Comparison of ENCODE assay signal across 23 cellular contexts in the genomic region with DNA sequence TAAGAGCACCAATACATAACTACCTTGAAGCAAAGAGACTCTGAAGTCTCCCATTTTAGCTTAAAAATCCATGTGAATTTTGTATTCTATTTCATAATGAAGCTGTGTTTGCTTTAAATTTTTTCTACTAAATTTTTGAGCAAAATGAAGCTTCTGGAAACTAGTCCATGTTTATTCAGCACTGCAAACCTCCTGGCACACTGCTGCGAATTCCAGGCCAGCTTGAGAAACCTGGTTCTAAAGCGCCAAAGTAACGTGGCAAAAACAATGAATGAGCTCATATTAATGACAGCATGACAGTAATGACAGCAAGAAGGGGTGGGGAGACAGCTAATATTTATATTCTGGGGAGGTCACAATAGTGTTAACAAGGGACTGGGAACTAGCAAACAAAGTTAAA. TPM values are rescaled to one million over a fixed set of nuclear protein-coding genes. Genes with fewer than 3 reads are reported as not detected.
DNase-seq lines count a peak whose midpoint lies in the region; ATAC-seq, FAIRE-seq and TF ChIP-seq lines count a peak whose summit lies in the region.
"Had no signal": no experiment of that assay in that cellular context is flagged by ENCODE, and none has a peak within 500 bp of the region (broad histone marks: within the 10 kb centered on the region; RNA-seq: fewer than 3 reads in every experiment).

No MANE protein-coding gene starts in this region.

- H3K27ac ChIP-seq in liver (ENCODE audit: low read depth in 1 of 2, low read length in 2 of 2) (peak overlapping the region; percentile 14 to 72), HepG2 (ENCODE audit: extremely low read length, insufficient read depth, low read length) (no peak overlapping the region), ovary (peak overlapping the region in 1 of 2 donors; percentile 29)
- H3K27ac ChIP-seq: BLaER1 treated with 17β-estradiol and CSF1 and Interleukin-3, amounts not matched to agents 10 nM and 100 nM; HL-60; PC-9; RWPE1; SJSA1 had no signal

- no peaks in the 10 kb centered on the region for H4K20me1 ChIP-seq in HepG2 (ENCODE audit: insufficient read depth, low read length)

- CTCF ChIA-PET in HepG2 (lab: Yijun Ruan, JAX; ENCODE audit: low intra/inter-chr PET ratio, low total read pairs) = no interaction called here

- no peak overlapping the region for H3K4me2 ChIP-seq in HepG2 (ENCODE audit: low read depth, low read length)
- H3K4me2 ChIP-seq: BLaER1 treated with 17β-estradiol and CSF1 and Interleukin-3, amounts not matched to agents 10 nM and 100 nM; PC-9 had no signal

- H3K4me1 ChIP-seq in liver (ENCODE audit: control insufficient read depth in 4 of 4, insufficient read depth in 4 of 4, low read length in 3 of 4) (peaks cover 6 to 17% (median 11%) of the 10 kb centered on the region in 4 donors), HepG2 (ENCODE audit: insufficient read depth, low read length) (no peaks in the 10 kb centered on the region), ovary (ENCODE audit: insufficient read depth) (no peaks in the 10 kb centered on the region)
- H3K4me1 ChIP-seq: BLaER1 treated with 17β-estradiol and CSF1 and Interleukin-3, amounts not matched to agents 10 nM and 100 nM; SJSA1 had no signal

- intact Hi-C loops in HepG2 (cut with micrococcal nuclease; ENCODE audit: unreplicated experiment) (no loop called here), left cardiac atrium (cut with DNase I) (no loop called here), ovary (cut with DNase I) (no loop called here)

- H3K9me3 ChIP-seq in liver (ENCODE audit: control insufficient read depth in 4 of 4, low read length in 3 of 4) (no peaks in the 10 kb centered on the region), HepG2 (ENCODE audit: low read length) (no peaks in the 10 kb centered on the region), ovary (no peaks in the 10 kb centered on the region)
- H3K9me3 ChIP-seq: BLaER1 treated with 17β-estradiol and CSF1 and Interleukin-3, amounts not matched to agents 10 nM and 100 nM; SJSA1 had no signal

- H3K36me3 ChIP-seq in liver (ENCODE audit: control insufficient read depth in 4 of 4, insufficient read depth in 3 of 4, low read depth in 1 of 4, low read length in 3 of 4) (peaks cover 0 to 3% (median 1%) of the 10 kb centered on the region in 4 donors), HepG2 (replicated peaks in 1 of 2; ENCODE audit: control insufficient read depth in 1 of 2, insufficient read depth in 2 of 2, low read length in 2 of 2) (peaks cover 5 to 37% of the 10 kb centered on the region in 2 experiments; a peak in 4 of 5 replicates), ovary (no peaks in the 10 kb centered on the region)

- TF ChIP-seq CTCF in liver (IDR thresholded peaks at IDR 0.05; ENCODE audit: low read depth, low read length, missing input control) (no peak), HepG2 (CRISPR knock-in tag; IDR thresholded peaks at IDR 0.05) (no peak), ovary (IDR thresholded peaks at IDR 0.05) (no peak)

- no peak overlapping the region for H3K9ac ChIP-seq in liver (ENCODE audit: low read depth in 1 of 2, low read length in 2 of 2)
- no peak overlapping the region for H3K9ac ChIP-seq in HepG2 (ENCODE audit: insufficient read depth, low read depth, low read length)
- H3K9ac ChIP-seq: BLaER1 treated with 17β-estradiol and CSF1 and Interleukin-3, amounts not matched to agents 10 nM and 100 nM had no signal

- BruUV-seq in HepG2 (replicated peaks; lab: Mats Ljungman, UMichigan) = no TSS peak

- TF ChIP-seq POLR2A in HepG2 (IDR thresholded peaks at IDR 0.05; ENCODE audit: insufficient read depth in 1 of 2, low read depth in 2 of 2, low read length in 2 of 2) (no peak), ovary (IDR thresholded peaks at IDR 0.05) (no peak)

- H3K4me3 ChIP-seq in liver (ENCODE audit: low read depth in 1 of 3, low read length in 3 of 3) (no peak overlapping the region), HepG2 (replicated peaks in 1 of 3; ENCODE audit: insufficient read depth in 1 of 3, low read depth in 2 of 3, low read length in 3 of 3) (no peak overlapping the region), ovary (no peak overlapping the region)
- H3K4me3 ChIP-seq: BLaER1 treated with 17β-estradiol and CSF1 and Interleukin-3, amounts not matched to agents 10 nM and 100 nM; GM12878; PC-9; SJSA1 had no signal

- H3K27me3 ChIP-seq in liver (ENCODE audit: control insufficient read depth in 4 of 4, insufficient read depth in 4 of 4, low read length in 3 of 4) = no peaks in the 10 kb centered on the region
- no peaks in the 10 kb centered on the region for H3K27me3 ChIP-seq in HepG2 (ENCODE audit: control insufficient read depth in 1 of 2, insufficient read depth in 2 of 2, low read length in 2 of 2)
- H3K27me3 ChIP-seq in ovary = no peaks in the 10 kb centered on the region
- H3K27me3 ChIP-seq: BLaER1 treated with 17β-estradiol and CSF1 and Interleukin-3, amounts not matched to agents 10 nM and 100 nM; SJSA1 had no signal

- no peaks in the 10 kb centered on the region for H3K79me2 ChIP-seq in HepG2 (ENCODE audit: insufficient read depth, low read length)

- 31% methylated on average over 3 of the region's 3 CpGs for WGBS in liver
- 97% methylated on average over 3 of the region's 3 CpGs for WGBS in HepG2 (ENCODE audit: low lambda C conversion rate)
- 5 to 21% (median 13%) methylated on average over 3 of the region's 3 CpGs for WGBS in ovary, 3 donors

- in situ Hi-C loops in HepG2 (cut with HindIII; ENCODE audit: extremely low pct_ligation_motif_present, low pct_unique_long_range_greater_than_20kb) = no loop called here

- no peak for FAIRE-seq in HepG2 (lab: Jason Lieb, UNC)
- FAIRE-seq: GM12878, H54 had no signal

- no peak for TF ChIP-seq EP300 in HepG2 (IDR thresholded peaks at IDR 0.05; ENCODE audit: low read depth in 2 of 2, low read length in 2 of 2)
- TF ChIP-seq EP300 in HepG2 (CRISPR knock-in tag; IDR thresholded peaks at IDR 0.05; ENCODE audit: borderline replicate concordance) = no peak
- no peak for TF ChIP-seq EP300 in ovary (IDR thresholded peaks at IDR 0.05)

- TF ChIP-seq RAD21 in liver (IDR thresholded peaks at IDR 0.05) = no peak
- no peak for TF ChIP-seq RAD21 in HepG2 (CRISPR knock-in tag; IDR thresholded peaks at IDR 0.05)

- ATAC-seq in HepG2 (no peak), left cardiac atrium (peak in 1 of 2 donors; percentile 76), GM19463 (IDR thresholded peaks at IDR 0.05; ENCODE audit: unreplicated experiment) (no peak), GM18861 (IDR thresholded peaks at IDR 0.05; ENCODE audit: unreplicated experiment) (no peak)
- ATAC-seq: CD8-positive, alpha-beta T cell; GM12878 had no signal

- POLR2A ChIA-PET in HepG2 (lab: Yijun Ruan, JAX) = no interaction called here

- DNase-seq in HepG2 (ENCODE audit: low spot score) (no peak), left cardiac atrium (peak; percentile 35), ovary (peak in 3 of 5 donors; percentile 22 to 58 (median 29)), OCI-M2 (lab: John Stamatoyannopoulos, UW; ENCODE audit: unreplicated experiment) (no peak), SHP77 treated with DMSO at 0.1 percent for 48 hours (lab: John Stamatoyannopoulos, UW) (no peak)
- DNase-seq: Calu3; CD8-positive, alpha-beta T cell; EL; Karpas-422; NCI-H1417 treated with DMSO at 0.1 percent for 48 hours; NCI-H2029; NCI-H345; NCI-H524 treated with DMSO at 0.1 percent for 48 hours; PC-9 had no signal

- H2AFZ ChIP-seq in HepG2 (ENCODE audit: low read length) = no peak overlapping the region
- H2AFZ ChIP-seq: PC-9 had no signal

TF ChIP-seq in liver, 16 proteins besides CTCF, POLR2A, EP300 and RAD21 (continues in another document):
- TF ChIP-seq HNF4A (conservative IDR thresholded peaks at IDR 0.05) (no peak), YY1 (IDR thresholded peaks at IDR 0.05) (peak; percentile 70), GABPA (IDR thresholded peaks at IDR 0.05 in 1 of 2, conservative IDR thresholded peaks at IDR 0.05 in 1 of 2) (no peak)
- TF ChIP-seq, protein P1, sequence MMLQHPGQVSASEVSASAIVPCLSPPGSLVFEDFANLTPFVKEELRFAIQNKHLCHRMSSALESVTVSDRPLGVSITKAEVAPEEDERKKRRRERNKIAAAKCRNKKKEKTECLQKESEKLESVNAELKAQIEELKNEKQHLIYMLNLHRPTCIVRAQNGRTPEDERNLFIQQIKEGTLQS (IDR thresholded peaks at IDR 0.05) = no peak

TF ChIP-seq in HepG2, 621 proteins besides CTCF, POLR2A, EP300 and RAD21 (continues in another document):
- no peak for TF ChIP-seq ZNF501 (CRISPR knock-in tag; IDR thresholded peaks at IDR 0.05)
- TF ChIP-seq RFXAP (CRISPR knock-in tag; IDR thresholded peaks at IDR 0.05; ENCODE audit: borderline replicate concordance) = no peak
- TF ChIP-seq ZNF709 (CRISPR knock-in tag; IDR thresholded peaks at IDR 0.05) = no peak
- TF ChIP-seq PRPF4 (IDR thresholded peaks at IDR 0.05; ENCODE audit: low read depth, low read length, poor library complexity, severe bottlenecking) = no peak
- no peak for TF ChIP-seq ZNF468 (CRISPR knock-in tag; IDR thresholded peaks at IDR 0.05)

RNA-seq across cellular contexts. Expression of gene CEP152, which starts 25.7 kb away (rescaled TPM):
- 1 to 10 TPM; 3.8 to 9.7 TPM for total RNA-seq in liver
- polyA plus RNA-seq in liver = 1 to 10 TPM in 1 of 2 donors, under 1 TPM in 1; 0.30 to 3.3 TPM
- total RNA-seq in HepG2 (2016; rRNA removed; fragmentation: Illumina TruSeq; extraction: Trizol) = 14.7 and 20.2 TPM in 2 replicates
- 1.2 and 1.9 TPM in 2 replicates for total RNA-seq in HepG2 (2016; cell fraction: cytosol; rRNA removed; fragmentation: Illumina TruSeq; extraction: Trizol; ENCODE audit: low read depth)
- 15.0 and 18.5 TPM in 2 replicates for total RNA-seq in HepG2 (2016; cell fraction: insoluble cytoplasmic fraction; rRNA removed; fragmentation: Illumina TruSeq; extraction: Trizol)
- total RNA-seq in HepG2 (2016; cell fraction: membrane; rRNA removed; fragmentation: Illumina TruSeq; extraction: Trizol) = 2.5 and 2.8 TPM in 2 replicates
- total RNA-seq in HepG2 (2016; cell fraction: nucleus; rRNA removed; fragmentation: Illumina TruSeq; extraction: Trizol) = 30.2 and 35.8 TPM in 2 replicates
- polyA plus RNA-seq in HepG2 (2011; rRNA removed) = 0.82 and 1.3 TPM in 2 replicates
- polyA plus RNA-seq in HepG2 (2011; cell fraction: cytosol; rRNA removed) = 0.62 and 0.77 TPM in 2 replicates
- 1.4 and 2.1 TPM in 2 replicates for polyA plus RNA-seq in HepG2 (2011; cell fraction: nucleus; rRNA removed)
- 2.4 and 4.1 TPM in 2 replicates for polyA plus RNA-seq in HepG2 (2012)
- 0.10 and 0.26 TPM in 2 replicates for polyA plus RNA-seq in HepG2 (2016; cell fraction: cytosol; fragmentation: Illumina TruSeq; extraction: Trizol; ENCODE audit: low read depth)
- 7.5 and 7.9 TPM in 2 replicates for polyA plus RNA-seq in HepG2 (2016; cell fraction: insoluble cytoplasmic fraction; fragmentation: Illumina TruSeq; extraction: Trizol; ENCODE audit: low read depth)
- 0.38 and 0.42 TPM in 2 replicates for polyA plus RNA-seq in HepG2 (2016; cell fraction: membrane; fragmentation: Illumina TruSeq; extraction: Trizol; ENCODE audit: low read depth)
- 13.1 and 14.4 TPM in 2 replicates for polyA plus RNA-seq in HepG2 (2016; cell fraction: nucleus; fragmentation: Illumina TruSeq; extraction: Trizol; ENCODE audit: insufficient read depth, low read depth)
- polyA minus RNA-seq in HepG2 (2011; rRNA and poly(A)+ RNA removed; ENCODE audit: low replicate concordance) = 2.7 and 39.8 TPM in 2 replicates
- polyA minus RNA-seq in HepG2 (2011; cell fraction: cytosol; rRNA and poly(A)+ RNA removed) = 1.8 and 2.5 TPM in 2 replicates
- polyA minus RNA-seq in HepG2 (2011; cell fraction: nucleus; rRNA and poly(A)+ RNA removed) = 17.9 and 54.2 TPM in 2 replicates
- total RNA-seq in left cardiac atrium = 1 to 10 TPM; 2.1 to 4.2 TPM
- 1 to 10 TPM; 1.7 to 3.7 (median 2.5) TPM for total RNA-seq in ovary
- polyA plus RNA-seq in ovary = 1 to 10 TPM; 1.4 to 1.8 TPM

Comparison
In these comparisons a context has a peak if more than half of its experiments do, and no peak if none do; other contexts are left out.
1. DNase-seq: peak in left cardiac atrium (single experiment) and ovary (3 of 5); none in HepG2 (single experiment), OCI-M2 (single experiment) and SHP77 treated with DMSO at 0.1 percent for 48 hours (single experiment).